8 cellular contexts compared by ENCODE assay signal in the genomic region with DNA sequence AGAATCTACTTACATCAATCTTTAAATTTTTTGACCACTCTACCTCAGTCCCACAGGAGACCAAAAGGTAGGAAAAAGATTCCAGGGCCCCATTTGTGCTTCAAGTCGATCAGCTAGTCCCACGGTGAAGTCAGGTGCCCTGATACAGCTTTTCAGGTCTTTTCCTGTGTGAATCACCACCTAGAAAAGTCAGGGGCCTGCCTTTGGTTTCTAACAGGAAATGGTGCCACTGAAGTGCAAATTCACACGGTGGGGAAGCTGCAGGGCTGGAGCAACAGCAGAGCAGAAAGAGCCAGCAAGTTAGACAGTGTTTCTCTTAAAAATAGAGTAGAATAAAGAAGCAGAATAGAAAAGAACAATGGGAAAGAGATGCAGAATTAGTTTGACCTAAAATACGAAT.
DNase-seq lines count a peak whose midpoint lies in the region; ATAC-seq and TF ChIP-seq lines count a peak whose summit lies in the region.

No MANE protein-coding gene starts in this region.

- peak overlapping the region; percentile 89 for H3K27ac Mint-ChIP-seq in CD4-positive, alpha-beta T cell
- peak overlapping the region; percentile 80 for H3K27ac Mint-ChIP-seq in stimulated activated effector memory CD8-positive, alpha-beta T cell treated with anti-CD3 and anti-CD28 coated beads, Interleukin-12 subunit alpha, Interleukin-12 subunit beta, amount 100 ng/mL, for 72 hours

- peak; percentile 44 to 69 (median 63) for DNase-seq in CD4-positive, alpha-beta T cell
- DNase-seq in GM20000 (ENCODE audit: low spot score) (peak; percentile 41), HPDE6-E6E7 (ENCODE audit: extremely low spot score) (peak; percentile 22), iPS-NIHi11 (ENCODE audit: low spot score) (peak; percentile 56), right atrium auricular region (ENCODE audit: low spot score) (no peak), foreskin melanocyte (no peak)
- peak; percentile 63 for DNase-seq in activated CD8-positive, alpha-beta memory T cell treated with anti-CD3 and anti-CD28 coated beads, Interleukin-2, amount 50 U/mL, for 4 hours
- DNase-seq in stimulated activated effector memory CD8-positive, alpha-beta T cell treated with anti-CD3 and anti-CD28 coated beads, Interleukin-12 subunit alpha, Interleukin-12 subunit beta, amount 100 ng/mL, for 72 hours (ENCODE audit: low spot score in 2 of 2) = peak; percentile 39 to 68

- CTCF ChIA-PET in CD4-positive, alpha-beta T cell (lab: Charles Lee) = interaction anchor here (0.9 to 1.6 kb wide), 4 partner anchors 9 to 260 kb away, joined by 3 to 13 read pairs (median 3); no protein-coding TSS in a partner anchor

- H3K4me1 Mint-ChIP-seq in CD4-positive, alpha-beta T cell (ENCODE audit: low read depth) = peaks cover 90% of the 10 kb centered on the region
- peaks cover 61% of the 10 kb centered on the region for H3K4me1 Mint-ChIP-seq in stimulated activated effector memory CD8-positive, alpha-beta T cell treated with anti-CD3 and anti-CD28 coated beads, Interleukin-12 subunit alpha, Interleukin-12 subunit beta, amount 100 ng/mL, for 72 hours

- peak overlapping the region; percentile 66 for H3K27ac ChIP-seq in CD4-positive, alpha-beta T cell (ENCODE audit: low read depth, low read length)
- no peak overlapping the region for H3K27ac ChIP-seq in right atrium auricular region

- no peak overlapping the region for H3K4me3 ChIP-seq in right atrium auricular region

- H3K36me3 ChIP-seq in right atrium auricular region = no peaks in the 10 kb centered on the region

- H3K9me3 Mint-ChIP-seq in CD4-positive, alpha-beta T cell = no peaks in the 10 kb centered on the region
- no peaks in the 10 kb centered on the region for H3K9me3 Mint-ChIP-seq in stimulated activated effector memory CD8-positive, alpha-beta T cell treated with anti-CD3 and anti-CD28 coated beads, Interleukin-12 subunit alpha, Interleukin-12 subunit beta, amount 100 ng/mL, for 72 hours

- intact Hi-C loops in CD4-positive, alpha-beta T cell (cut with DNase I, micrococcal nuclease) = loop anchor here in 1 of 2 experiments (1.0 to 5.0 kb wide), 6 partner anchors 9 to 261 kb away; no protein-coding TSS in a partner anchor

- H3K27me3 Mint-ChIP-seq in CD4-positive, alpha-beta T cell = no peaks in the 10 kb centered on the region

- no peaks in the 10 kb centered on the region for H3K27me3 ChIP-seq in CD4-positive, alpha-beta T cell (ENCODE audit: control insufficient read depth, insufficient read depth, low read length)
- no peaks in the 10 kb centered on the region for H3K27me3 ChIP-seq in right atrium auricular region

- H3K4me1 ChIP-seq in right atrium auricular region = peaks cover 0 to 23% of the 10 kb centered on the region in 2 donors

- H3K9me3 ChIP-seq in CD4-positive, alpha-beta T cell (ENCODE audit: control insufficient read depth, low read length) = no peaks in the 10 kb centered on the region
- H3K9me3 ChIP-seq in right atrium auricular region = no peaks in the 10 kb centered on the region

- POLR2A ChIA-PET in CD4-positive, alpha-beta T cell (lab: Charles Lee) = interaction anchor here (0.8 to 2.4 kb wide), 17 partner anchors 8 to 274 kb away, joined by 3 to 33 read pairs (median 4); a partner anchor contains a TSS

- peak overlapping the region; percentile 82 for H3K4me3 Mint-ChIP-seq in CD4-positive, alpha-beta T cell
- H3K4me3 Mint-ChIP-seq in stimulated activated effector memory CD8-positive, alpha-beta T cell treated with anti-CD3 and anti-CD28 coated beads, Interleukin-12 subunit alpha, Interleukin-12 subunit beta, amount 100 ng/mL, for 72 hours = peak overlapping the region; percentile 73

- peak; percentile 95 for ATAC-seq in CD4-positive, alpha-beta T cell (ENCODE audit: poor library complexity)
- ATAC-seq in stimulated activated effector memory CD8-positive, alpha-beta T cell treated with anti-CD3 and anti-CD28 coated beads, Interleukin-12 subunit alpha, Interleukin-12 subunit beta, amount 100 ng/mL, for 72 hours = peak; percentile 99

- H3K36me3 Mint-ChIP-seq in CD4-positive, alpha-beta T cell (ENCODE audit: low read depth) = peaks cover 36% of the 10 kb centered on the region
- peaks cover 6% of the 10 kb centered on the region for H3K36me3 Mint-ChIP-seq in stimulated activated effector memory CD8-positive, alpha-beta T cell treated with anti-CD3 and anti-CD28 coated beads, Interleukin-12 subunit alpha, Interleukin-12 subunit beta, amount 100 ng/mL, for 72 hours

- TF ChIP-seq CTCF in CD4-positive, alpha-beta T cell (IDR thresholded peaks at IDR 0.05) = no peak
- TF ChIP-seq CTCF in GM20000 (IDR thresholded peaks at IDR 0.05; ENCODE audit: extremely low read depth, missing control alignments) (no peak), right atrium auricular region (IDR thresholded peaks at IDR 0.05) (no peak)

Comparison
In these comparisons a context has a peak if more than half of its experiments do, and no peak if none do; other contexts are left out.
1. DNase-seq: peak in CD4-positive, alpha-beta T cell (10 of 10), GM20000 (single experiment), HPDE6-E6E7 (single experiment), activated CD8-positive, alpha-beta memory T cell treated with anti-CD3 and anti-CD28 coated beads, Interleukin-2, amount 50 U/mL, for 4 hours (single experiment), iPS-NIHi11 (single experiment) and stimulated activated effector memory CD8-positive, alpha-beta T cell treated with anti-CD3 and anti-CD28 coated beads, Interleukin-12 subunit alpha, Interleukin-12 subunit beta, amount 100 ng/mL, for 72 hours (2 of 2); none in right atrium auricular region (single experiment) and foreskin melanocyte (single experiment).